ENCODE assay signal across 21 cellular contexts in genomic region chr1:113048064-113048463, GRCh38. TPM values are rescaled to one million over a fixed set of nuclear protein-coding genes. Genes with fewer than 3 reads are reported as not detected.
A peak's percentile ranks its signal among the peaks of the same experiment; 100 is the strongest.
DNase-seq lines count a peak whose midpoint lies in the region; ATAC-seq and TF ChIP-seq lines count a peak whose summit lies in the region.
"Had no signal": no experiment of that assay in that cellular context is flagged by ENCODE, and none has a peak within 500 bp of the region (broad histone marks: within the 10 kb centered on the region; RNA-seq: fewer than 3 reads in every experiment).

No MANE protein-coding gene starts in this region.

- peaks cover 41% of the 10 kb centered on the region for H3K4me1 Mint-ChIP-seq in activated naive CD8-positive, alpha-beta T cell treated with anti-CD3 and anti-CD28 coated beads, Interleukin-2, amount 10 ng/mL, durations not matched to agents 7 days and 5 days
- H3K4me1 Mint-ChIP-seq in activated naive CD8-positive, alpha-beta T cell treated with anti-CD3 and anti-CD28 coated beads for 36 hours = peaks cover 33% of the 10 kb centered on the region
- peaks cover 29 to 39% of the 10 kb centered on the region in 2 donors for H3K4me1 Mint-ChIP-seq in effector memory CD8-positive, alpha-beta T cell (ENCODE audit: low read depth in 2 of 2)
- peaks cover 6% of the 10 kb centered on the region for H3K4me1 Mint-ChIP-seq in osteocyte (ENCODE audit: unreplicated experiment)

- no peaks in the 10 kb centered on the region for H3K27me3 Mint-ChIP-seq in activated naive CD8-positive, alpha-beta T cell treated with anti-CD3 and anti-CD28 coated beads, Interleukin-2, amount 10 ng/mL, durations not matched to agents 7 days and 5 days
- H3K27me3 Mint-ChIP-seq in activated naive CD8-positive, alpha-beta T cell treated with anti-CD3 and anti-CD28 coated beads for 36 hours = no peaks in the 10 kb centered on the region
- H3K27me3 Mint-ChIP-seq in effector memory CD8-positive, alpha-beta T cell = no peaks in the 10 kb centered on the region
- no peaks in the 10 kb centered on the region for H3K27me3 Mint-ChIP-seq in osteocyte (ENCODE audit: unreplicated experiment)

- no peak for ATAC-seq in activated naive CD8-positive, alpha-beta T cell treated with anti-CD3 and anti-CD28 coated beads, Interleukin-2, amount 10 ng/mL, durations not matched to agents 7 days and 5 days (ENCODE audit: low read depth)
- no peak for ATAC-seq in effector memory CD8-positive, alpha-beta T cell (replicated peaks)
- ATAC-seq in GM18519 (IDR thresholded peaks at IDR 0.05; ENCODE audit: low FRiP score, unreplicated experiment) (no peak), GM21360 (IDR thresholded peaks at IDR 0.05; ENCODE audit: unreplicated experiment) (no peak)

- POLR2A ChIA-PET in activated naive CD8-positive, alpha-beta T cell treated with anti-CD3 and anti-CD28 coated beads, Interleukin-2, amount 10 ng/mL, durations not matched to agents 7 days and 5 days (lab: Charles Lee) = interaction anchor here (0.5 to 2.3 kb wide), 4 partner anchors 9 to 423 kb away, joined by 3 to 12 read pairs (median 4); partner anchors contain the start of gene LRIG2

- no peaks in the 10 kb centered on the region for H3K9me3 Mint-ChIP-seq in activated naive CD8-positive, alpha-beta T cell treated with anti-CD3 and anti-CD28 coated beads, Interleukin-2, amount 10 ng/mL, durations not matched to agents 7 days and 5 days
- no peaks in the 10 kb centered on the region for H3K9me3 Mint-ChIP-seq in activated naive CD8-positive, alpha-beta T cell treated with anti-CD3 and anti-CD28 coated beads for 36 hours
- H3K9me3 Mint-ChIP-seq in effector memory CD8-positive, alpha-beta T cell = no peaks in the 10 kb centered on the region
- H3K9me3 Mint-ChIP-seq in osteocyte (ENCODE audit: unreplicated experiment) = no peaks in the 10 kb centered on the region
- H3K9me3 Mint-ChIP-seq: CD4-positive, alpha-beta T cell had no signal

- no peak for TF ChIP-seq CTCF in osteocyte (IDR thresholded peaks at IDR 0.05)

- H3K36me3 Mint-ChIP-seq in activated naive CD8-positive, alpha-beta T cell treated with anti-CD3 and anti-CD28 coated beads, Interleukin-2, amount 10 ng/mL, durations not matched to agents 7 days and 5 days = peaks cover 4% of the 10 kb centered on the region
- H3K36me3 Mint-ChIP-seq in activated naive CD8-positive, alpha-beta T cell treated with anti-CD3 and anti-CD28 coated beads for 36 hours = peaks cover 2% of the 10 kb centered on the region
- H3K36me3 Mint-ChIP-seq in effector memory CD8-positive, alpha-beta T cell (ENCODE audit: insufficient read depth) = no peaks in the 10 kb centered on the region
- no peaks in the 10 kb centered on the region for H3K36me3 Mint-ChIP-seq in osteocyte (ENCODE audit: unreplicated experiment)

- H3K4me3 Mint-ChIP-seq in activated naive CD8-positive, alpha-beta T cell treated with anti-CD3 and anti-CD28 coated beads, Interleukin-2, amount 10 ng/mL, durations not matched to agents 7 days and 5 days = no peak overlapping the region
- no peak overlapping the region for H3K4me3 Mint-ChIP-seq in activated naive CD8-positive, alpha-beta T cell treated with anti-CD3 and anti-CD28 coated beads for 36 hours
- H3K4me3 Mint-ChIP-seq in effector memory CD8-positive, alpha-beta T cell = no peak overlapping the region
- H3K4me3 Mint-ChIP-seq in osteocyte (ENCODE audit: unreplicated experiment) = no peak overlapping the region
- H3K4me3 Mint-ChIP-seq: CD4-positive, alpha-beta T cell had no signal

- no peak for DNase-seq in activated naive CD8-positive, alpha-beta T cell treated with anti-CD3 and anti-CD28 coated beads, Interleukin-2, amount 10 ng/mL, durations not matched to agents 7 days and 5 days
- no peak for DNase-seq in activated naive CD8-positive, alpha-beta T cell treated with anti-CD3 and anti-CD28 coated beads for 36 hours
- peak; percentile 35 to 79 for DNase-seq in NCI-H1930 (lab: John Stamatoyannopoulos, UW)
- no peak for DNase-seq in effector memory CD8-positive, alpha-beta T cell
- peak; percentile 44 for DNase-seq in osteocyte (ENCODE audit: extremely low spot score, unreplicated experiment)
- DNase-seq in DMS153 treated with DMSO at 0.1 percent for 48 hours (lab: John Stamatoyannopoulos, UW; ENCODE audit: unreplicated experiment) = no peak
- DNase-seq: CD4-positive, alpha-beta T cell; COR-L47; Kasumi-1; NCI-H1092 treated with DMSO at 0.1 percent for 48 hours; NCI-H1436; NCI-H187; NCI-H2171 treated with DMSO at 0.1 percent for 48 hours; NCI-H345; NCI-H510A treated with DMSO at 0.1 percent for 48 hours; NCI-H82; NK-92 treated with Interleukin-12 subunit alpha and Interleukin-12 subunit beta, amount 100 ng/mL, for 24 hours; Right ventricle myocardium superior; RPMI8226 had no signal

- peak overlapping the region; percentile 57 for H3K27ac Mint-ChIP-seq in activated naive CD8-positive, alpha-beta T cell treated with anti-CD3 and anti-CD28 coated beads, Interleukin-2, amount 10 ng/mL, durations not matched to agents 7 days and 5 days
- H3K27ac Mint-ChIP-seq in activated naive CD8-positive, alpha-beta T cell treated with anti-CD3 and anti-CD28 coated beads for 36 hours = no peak overlapping the region
- peak overlapping the region; percentile 81 to 95 for H3K27ac Mint-ChIP-seq in effector memory CD8-positive, alpha-beta T cell
- H3K27ac Mint-ChIP-seq in osteocyte (ENCODE audit: unreplicated experiment) = no peak overlapping the region

RNA-seq across cellular contexts. Expression of gene LRIG2, which starts 24.9 kb away (rescaled TPM):
- total RNA-seq in activated naive CD8-positive, alpha-beta T cell treated with anti-CD3 and anti-CD28 coated beads, Interleukin-2, amount 10 ng/mL, durations not matched to agents 7 days and 5 days = 10 to 100 TPM; 15.3 to 21.4 TPM
- total RNA-seq in activated naive CD8-positive, alpha-beta T cell treated with anti-CD3 and anti-CD28 coated beads for 36 hours = 1 to 10 TPM; 5.6 to 6.5 TPM
- total RNA-seq in osteocyte = 13.8 and 14.5 TPM in 2 replicates

Comparison
In these comparisons a context has a peak if more than half of its experiments do, and no peak if none do; other contexts are left out.
1. H3K27ac Mint-ChIP-seq: peak in activated naive CD8-positive, alpha-beta T cell treated with anti-CD3 and anti-CD28 coated beads, Interleukin-2, amount 10 ng/mL, durations not matched to agents 7 days and 5 days (single experiment) and effector memory CD8-positive, alpha-beta T cell (2 of 2); none in activated naive CD8-positive, alpha-beta T cell treated with anti-CD3 and anti-CD28 coated beads for 36 hours (single experiment) and osteocyte (single experiment).
2. DNase-seq: peak in NCI-H1930 (2 of 2) and osteocyte (single experiment); none in activated naive CD8-positive, alpha-beta T cell treated with anti-CD3 and anti-CD28 coated beads, Interleukin-2, amount 10 ng/mL, durations not matched to agents 7 days and 5 days (single experiment), activated naive CD8-positive, alpha-beta T cell treated with anti-CD3 and anti-CD28 coated beads for 36 hours (single experiment), effector memory CD8-positive, alpha-beta T cell (0 of 3) and DMS153 treated with DMSO at 0.1 percent for 48 hours (single experiment).